18 cellular contexts compared by ENCODE assay signal in genomic region chr10:17021661-17022060, GRCh38.
DNase-seq lines count a peak whose midpoint lies in the region; ATAC-seq and TF ChIP-seq lines count a peak whose summit lies in the region.
"Had no signal": no experiment of that assay in that cellular context is flagged by ENCODE, and none has a peak within 500 bp of the region (broad histone marks: within the 10 kb centered on the region; RNA-seq: fewer than 3 reads in every experiment).

No MANE protein-coding gene starts in this region.

- H2BK5ac ChIP-seq in H9 (ENCODE audit: insufficient read length, low read length) (no peak overlapping the region), neuronal stem cell (ENCODE audit: low read length) (no peak overlapping the region)

- H3K4me2 ChIP-seq in H9 (ENCODE audit: insufficient read depth, insufficient read length, low read length) (no peak overlapping the region), neuronal stem cell (ENCODE audit: insufficient read depth, low read length, poor library complexity, severe bottlenecking) (no peak overlapping the region)

- H3K4me1 Mint-ChIP-seq in H9 (peaks cover 47 to 58% of the 10 kb centered on the region in 2 experiments), T-cell (peaks cover 48 to 58% (median 55%) of the 10 kb centered on the region in 3 donors), glutamatergic neuron (ENCODE audit: low read depth, unreplicated experiment) (peaks cover 36% of the 10 kb centered on the region)

- H3K23ac ChIP-seq in H9 (ENCODE audit: insufficient read length, low read depth, low read length) (no peak overlapping the region), neuronal stem cell (ENCODE audit: low read depth, low read length, poor library complexity) (no peak overlapping the region)

- H3K36me3 ChIP-seq in neuronal stem cell (replicated peaks in 1 of 2; ENCODE audit: control insufficient read depth in 2 of 2, insufficient read depth in 2 of 2, low read length in 2 of 2) (no peaks in the 10 kb centered on the region), vagina (no peaks in the 10 kb centered on the region)
- H3K36me3 ChIP-seq: BLaER1 had no signal

- ATAC-seq in T-cell (replicated peaks in 1 of 4) (no peak), foreskin keratinocyte (no peak)

- H3K9ac ChIP-seq in H9 (ENCODE audit: extremely low read depth, insufficient read length, low read length) = no peak overlapping the region
- H3K9ac ChIP-seq in neuronal stem cell (ENCODE audit: low read depth, low read length, poor library complexity) = no peak overlapping the region
- H3K9ac ChIP-seq: BLaER1 had no signal

- no peak overlapping the region for H3T11ph ChIP-seq in H9 (ENCODE audit: low read length)

- H3K23me2 ChIP-seq in H9 (ENCODE audit: insufficient read length, low read depth, low read length, poor library complexity, severe bottlenecking) = no peaks in the 10 kb centered on the region

- no CpG with 5 or more reads among the region's 5 CpGs for WGBS in H9 (ENCODE audit: extremely low coverage, insufficient read length, low lambda C conversion rate)
- WGBS in neuronal stem cell (ENCODE audit: extremely low coverage in 2 of 2, insufficient read length in 2 of 2, insufficient replicate concordance in 1 of 2), 2 donors = no CpG with 5 or more reads among the region's 5 CpGs

- H3K27me3 Mint-ChIP-seq in H9 (ENCODE audit: low read depth) = peaks cover 2% of the 10 kb centered on the region; the same call in 1 of the 2 replicates
- no peaks in the 10 kb centered on the region for H3K27me3 Mint-ChIP-seq in T-cell
- no peaks in the 10 kb centered on the region for H3K27me3 Mint-ChIP-seq in glutamatergic neuron (ENCODE audit: unreplicated experiment)

- CTCF ChIA-PET in T-cell (lab: Charles Lee) = interaction anchor here (1.2 to 1.3 kb wide), 2 partner anchors 15 to 208 kb away, joined by 3 to 4 read pairs; no protein-coding TSS in a partner anchor

- no peak overlapping the region for H4K5ac ChIP-seq in H9 (ENCODE audit: insufficient read length, low read depth, low read length)

- no peak overlapping the region for H3K56ac ChIP-seq in H9 (ENCODE audit: insufficient read length, low read depth, low read length)

- H2AK5ac ChIP-seq in H9 (ENCODE audit: insufficient read length, low read length) (no peak overlapping the region), neuronal stem cell (ENCODE audit: low read depth, low read length) (no peak overlapping the region)

- H3K9me3 Mint-ChIP-seq in H9 (peaks cover 13 to 14% of the 10 kb centered on the region in 2 experiments), T-cell (peaks cover 0 to 5% (median 0%) of the 10 kb centered on the region in 3 donors), glutamatergic neuron (ENCODE audit: unreplicated experiment) (peaks cover 3% of the 10 kb centered on the region)
- H3K9me3 Mint-ChIP-seq: activated CD4-positive, alpha-beta memory T cell treated with anti-CD3 and anti-CD28 coated beads for 36 hours had no signal

- DNase-seq in H9 (no peak), T-cell (no peak), glutamatergic neuron (no peak), neuronal stem cell (ENCODE audit: low spot score) (peak; percentile 60), vagina (ENCODE audit: extremely low spot score in 2 of 2) (no peak), foreskin keratinocyte (no peak)
- DNase-seq in stimulated activated CD4-positive, alpha-beta T cell treated with anti-CD3 and anti-CD28 coated beads, Interleukin-4, amount 100 ng/mL, for 4 hours = no peak
- DNase-seq: activated CD4-positive, alpha-beta memory T cell treated with anti-CD3 and anti-CD28 coated beads for 36 hours; aorta; DMS53; head of caudate nucleus; Kasumi-1; NCI-H1436 treated with DMSO at 0.1 percent for 48 hours; NCI-H510A; OCI-M1 had no signal

- H3K4me3 Mint-ChIP-seq in H9 = peak overlapping the region; percentile 6 to 69; a peak in 4 of 5 replicates
- no peak overlapping the region for H3K4me3 Mint-ChIP-seq in T-cell
- H3K4me3 Mint-ChIP-seq in glutamatergic neuron (ENCODE audit: unreplicated experiment) = peak overlapping the region; percentile 35
- H3K4me3 Mint-ChIP-seq: activated CD4-positive, alpha-beta memory T cell treated with anti-CD3 and anti-CD28 coated beads for 36 hours had no signal

- no peaks in the 10 kb centered on the region; the same call in 1 of the 2 replicates for H3K4me1 ChIP-seq in H9 (ENCODE audit: insufficient read depth, low read length)
- peaks cover 23 to 49% of the 10 kb centered on the region in 2 donors for H3K4me1 ChIP-seq in neuronal stem cell (ENCODE audit: control insufficient read depth in 2 of 2, insufficient read depth in 1 of 2, low read depth in 1 of 2, low read length in 2 of 2)
- H3K4me1 ChIP-seq in vagina = peaks cover 20% of the 10 kb centered on the region
- H3K4me1 ChIP-seq in foreskin keratinocyte = peaks cover 34% of the 10 kb centered on the region

- H3K18ac ChIP-seq in H9 (ENCODE audit: insufficient read length, low read depth, low read length) = no peak overlapping the region
- H3K18ac ChIP-seq in neuronal stem cell (ENCODE audit: low read length) = no peak overlapping the region

- POLR2A ChIA-PET in T-cell (lab: Charles Lee) = interaction anchor here in 1 of 2 donors (0.6 to 1.5 kb wide), 4 partner anchors 19 to 585 kb away, joined by 3 to 6 read pairs (median 6); partner anchors contain the start of gene PTER

- H3K4ac ChIP-seq in H9 (ENCODE audit: low read depth, low read length) (no peak overlapping the region), neuronal stem cell (ENCODE audit: low read length) (no peak overlapping the region)

- H2BK15ac ChIP-seq in H9 (ENCODE audit: low read depth, low read length) (no peak overlapping the region), neuronal stem cell (ENCODE audit: low read length) (no peak overlapping the region)

- no peak overlapping the region for H2AFZ ChIP-seq in H9 (ENCODE audit: low read length)
- H2AFZ ChIP-seq in neuronal stem cell (ENCODE audit: low read length) = no peak overlapping the region

- H3K27ac ChIP-seq in H9 (ENCODE audit: insufficient read length, low read depth, low read length) (no peak overlapping the region), neuronal stem cell (replicated peaks; ENCODE audit: low read length) (peak overlapping the region; percentile 79), vagina (no peak overlapping the region), foreskin keratinocyte (no peak overlapping the region)
- H3K27ac ChIP-seq: BLaER1, coronary artery had no signal

- H3K9me3 ChIP-seq in H9 (ENCODE audit: control insufficient read depth, low read depth, low read length) = no peaks in the 10 kb centered on the region
- peaks cover 3 to 12% of the 10 kb centered on the region in 2 donors for H3K9me3 ChIP-seq in neuronal stem cell (replicated peaks in 1 of 2; ENCODE audit: control insufficient read depth in 2 of 2, insufficient read depth in 1 of 2, low read depth in 1 of 2, low read length in 2 of 2)
- H3K9me3 ChIP-seq in vagina = no peaks in the 10 kb centered on the region

- TF ChIP-seq POLR2A in vagina (IDR thresholded peaks at IDR 0.05) = no peak

- intact Hi-C loops in vagina (cut with DNase I) = no loop called here

- TF ChIP-seq CTCF in H9 (conservative IDR thresholded peaks at IDR 0.05) (no peak), glutamatergic neuron (IDR thresholded peaks at IDR 0.05; ENCODE audit: partially characterized antibody, unreplicated experiment) (no peak), vagina (IDR thresholded peaks at IDR 0.05) (no peak), foreskin keratinocyte (conservative IDR thresholded peaks at IDR 0.05) (no peak)

- no peak overlapping the region for H2BK20ac ChIP-seq in H9 (ENCODE audit: low read depth, low read length, poor library complexity, severe bottlenecking)

- H3K14ac ChIP-seq in H9 (ENCODE audit: insufficient read depth, low read length) (no peak overlapping the region), neuronal stem cell (ENCODE audit: low read length) (no peak overlapping the region)

- H3K4me3 ChIP-seq in neuronal stem cell (ENCODE audit: low read length in 2 of 2) (peak overlapping the region in 1 of 2 donors; percentile 30), vagina (no peak overlapping the region)
- H3K4me3 ChIP-seq: BLaER1, coronary artery had no signal

- H3K27me3 ChIP-seq in H9 (ENCODE audit: insufficient read depth, low read length) (no peaks in the 10 kb centered on the region), neuronal stem cell (ENCODE audit: control insufficient read depth in 3 of 3, insufficient read depth in 3 of 3, low read depth in 1 of 3, low read length in 3 of 3) (no peaks in the 10 kb centered on the region), vagina (no peaks in the 10 kb centered on the region), foreskin keratinocyte (no peaks in the 10 kb centered on the region)
- H3K27me3 ChIP-seq: BLaER1 had no signal

- H3K36me3 Mint-ChIP-seq in H9 (ENCODE audit: insufficient read depth in 1 of 3, low read depth in 3 of 3) = peaks cover 6 to 22% (median 8%) of the 10 kb centered on the region in 3 experiments; a peak in 6 of 7 replicates
- peaks cover 16% of the 10 kb centered on the region for H3K36me3 Mint-ChIP-seq in T-cell
- no peaks in the 10 kb centered on the region for H3K36me3 Mint-ChIP-seq in glutamatergic neuron (ENCODE audit: unreplicated experiment)

- no peaks in the 10 kb centered on the region for H4K20me1 ChIP-seq in H9 (ENCODE audit: control insufficient read depth, insufficient read depth, insufficient read length)
- H4K20me1 ChIP-seq: BLaER1 had no signal

- H2BK120ac ChIP-seq in H9 (ENCODE audit: low read depth, low read length, poor library complexity, severe bottlenecking) (no peak overlapping the region), neuronal stem cell (ENCODE audit: low read depth, low read length) (no peak overlapping the region)

- H4K8ac ChIP-seq in H9 (replicated peaks; ENCODE audit: insufficient read length, low read depth, low read length) (no peak overlapping the region), neuronal stem cell (ENCODE audit: low read depth, low read length) (no peak overlapping the region)

- H3K79me1 ChIP-seq in H9 (ENCODE audit: insufficient read depth, low read depth, low read length, poor library complexity, severe bottlenecking) = no peaks in the 10 kb centered on the region
- no peaks in the 10 kb centered on the region for H3K79me1 ChIP-seq in neuronal stem cell (ENCODE audit: low read depth, low read length)

- H3K27ac Mint-ChIP-seq in H9 (peak overlapping the region; percentile 77 to 84 (median 78); a peak in 5 of 7 replicates), T-cell (peak overlapping the region; percentile 42 to 99), glutamatergic neuron (ENCODE audit: unreplicated experiment) (peak overlapping the region; percentile 94)
- H3K27ac Mint-ChIP-seq: activated CD4-positive, alpha-beta memory T cell treated with anti-CD3 and anti-CD28 coated beads for 36 hours; activated T-helper 2 cell treated with anti-CD3 and anti-CD28 coated beads, Interferon-gamma antibody, Interleukin-2, Interleukin-4, amounts not matched to agents 10 μg/mL and 5 μg/mL and 100 μg/mL, durations not matched to agents 14 hours and 24 hours and 36 hours had no signal

- H3K79me2 ChIP-seq in H9 (ENCODE audit: insufficient read depth, low read length) = no peaks in the 10 kb centered on the region

- H4K91ac ChIP-seq in H9 (ENCODE audit: insufficient read length, low read depth, low read length) (no peak overlapping the region), neuronal stem cell (ENCODE audit: low read depth, low read length, poor library complexity) (no peak overlapping the region)

- H2BK12ac ChIP-seq in H9 (ENCODE audit: insufficient read length, low read depth, low read length) = no peak overlapping the region
- H2BK12ac ChIP-seq in neuronal stem cell (ENCODE audit: low read length) = no peak overlapping the region

Comparison
In these comparisons a context has a peak if more than half of its experiments do, and no peak if none do; other contexts are left out.
1. H3K4me3 Mint-ChIP-seq: peak in H9 (2 of 2) and glutamatergic neuron (single experiment); none in T-cell (0 of 3).
2. Peak in every context shown above with its lines, with median percentiles within 50 percentile points of each other: H3K27ac Mint-ChIP-seq.